ENCODE assay signal across 18 cellular contexts in the genomic region with DNA sequence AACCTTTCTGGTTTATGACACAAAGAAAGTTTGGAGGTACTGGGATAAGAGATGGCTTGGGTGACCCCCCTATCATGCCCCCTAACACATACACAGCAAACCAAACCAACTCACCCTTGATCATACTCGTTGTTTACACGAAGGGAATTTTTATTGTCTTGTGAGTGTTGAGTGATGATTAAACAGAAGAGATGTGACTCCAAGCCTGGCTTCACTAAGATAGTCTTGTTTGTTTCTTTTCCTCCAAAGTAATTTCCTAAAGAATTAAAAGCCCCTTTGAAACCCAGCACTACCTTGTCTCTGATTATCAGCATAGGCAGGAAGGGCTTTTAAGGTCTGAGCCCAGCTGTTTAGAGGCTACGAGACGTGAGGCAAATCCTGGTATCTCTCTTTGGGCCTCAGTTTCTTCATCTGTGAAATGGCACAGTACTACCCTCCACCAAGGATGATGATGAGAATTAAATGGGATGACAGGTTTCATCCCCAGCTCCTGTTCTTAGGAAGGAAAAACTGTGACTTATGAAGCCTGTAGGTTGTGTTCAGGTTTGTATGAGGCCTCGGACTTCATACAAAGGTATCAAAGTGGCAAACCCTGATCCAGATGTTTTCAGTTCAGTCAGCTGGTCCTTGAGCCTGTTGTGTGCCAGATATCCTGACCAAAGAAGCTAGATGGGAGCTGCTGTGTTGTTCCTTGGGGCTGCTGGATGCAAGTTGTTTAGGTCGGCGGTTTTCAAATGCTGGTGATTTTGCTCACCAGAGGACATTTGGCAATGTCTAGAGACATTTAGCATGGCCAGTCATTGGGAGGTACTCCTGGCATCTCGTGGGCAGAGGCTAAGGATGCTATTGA. TPM values are rescaled to one million over a fixed set of nuclear protein-coding genes. Genes with fewer than 3 reads are reported as not detected.
DNase-seq lines count a peak whose midpoint lies in the region; ATAC-seq and TF ChIP-seq lines count a peak whose summit lies in the region.
"Had no signal": no experiment of that assay in that cellular context is flagged by ENCODE, and none has a peak within 500 bp of the region (broad histone marks: within the 10 kb centered on the region; RNA-seq: fewer than 3 reads in every experiment).

No MANE protein-coding gene starts in this region.

- H3K4me1 ChIP-seq in Panc1 (ENCODE audit: control insufficient read depth, insufficient read depth, low read length): peaks cover 77% of the 10 kb centered on the region
- peaks cover 22 to 31% of the 10 kb centered on the region in 2 donors for H3K4me1 ChIP-seq in gastrocnemius medialis

- H3K4me3 ChIP-seq in Panc1 (ENCODE audit: low read depth in 2 of 2, low read length in 2 of 2) (no peak overlapping the region), fibroblast of villous mesenchyme (ENCODE audit: low read depth, low read length) (no peak overlapping the region), gastrocnemius medialis (no peak overlapping the region)
- H3K4me3 ChIP-seq: upper lobe of right lung had no signal

- peaks cover 15% of the 10 kb centered on the region for H3K36me3 Mint-ChIP-seq in Calu3 (ENCODE audit: insufficient read depth, unreplicated experiment)
- H3K36me3 Mint-ChIP-seq: activated naive CD4-positive, alpha-beta T cell treated with anti-CD3 and anti-CD28 coated beads, Interleukin-2, amount 50 U/mL, for 24 hours; CD8-positive, alpha-beta T cell; naive B cell had no signal

- no peak for DNase-seq in Calu3
- no peak for DNase-seq in Panc1 (ENCODE audit: low read depth, low spot score)
- peak; percentile 16 for DNase-seq in fibroblast of villous mesenchyme (ENCODE audit: low read depth)
- no peak for DNase-seq in gastrocnemius medialis
- no peak for DNase-seq in DMS 273 (lab: John Stamatoyannopoulos, UW; ENCODE audit: unreplicated experiment)
- DNase-seq: activated T-cell treated with anti-CD3 and anti-CD28 coated beads, Interleukin-2, amount 50 U/mL, for 24 hours; CD8-positive, alpha-beta T cell; Kasumi-1; naive B cell; NCI-H1105 treated with DMSO at 0.1 percent for 48 hours; NCI-H524 treated with DMSO at 0.1 percent for 48 hours; SHP77 treated with DMSO at 0.1 percent for 48 hours; upper lobe of right lung had no signal

- no peaks in the 10 kb centered on the region for H3K27me3 Mint-ChIP-seq in Calu3 (ENCODE audit: unreplicated experiment)

- H3K9me3 ChIP-seq in Panc1 (ENCODE audit: control insufficient read depth, insufficient read depth, low read depth, low read length): no peaks in the 10 kb centered on the region
- no peaks in the 10 kb centered on the region for H3K9me3 ChIP-seq in gastrocnemius medialis
- H3K9me3 ChIP-seq: upper lobe of right lung had no signal

- peak overlapping the region; percentile 60 for H3K27ac Mint-ChIP-seq in Calu3 (ENCODE audit: unreplicated experiment)
- H3K27ac Mint-ChIP-seq: activated naive CD4-positive, alpha-beta T cell treated with anti-CD3 and anti-CD28 coated beads, Interleukin-2, amount 50 U/mL, for 24 hours; activated T-cell treated with anti-CD3 and anti-CD28 coated beads, Interleukin-2, amount 50 U/mL, for 24 hours; CD8-positive, alpha-beta T cell; naive B cell had no signal

- POLR2A ChIA-PET in Panc1 (lab: Charles Lee): interaction anchor here (0.5 to 0.6 kb wide), 2 partner anchors 12 to 25 kb away, joined by 3 to 9 read pairs; no protein-coding TSS in a partner anchor

- no peak for ATAC-seq in Panc1
- ATAC-seq in gastrocnemius medialis: no peak
- no peak for ATAC-seq in HG03039 (IDR thresholded peaks at IDR 0.05; ENCODE audit: unreplicated experiment)
- no peak for ATAC-seq in HG03354 (IDR thresholded peaks at IDR 0.05; ENCODE audit: poor library complexity, severe bottlenecking, unreplicated experiment)
- ATAC-seq in HG02885 (IDR thresholded peaks at IDR 0.05; ENCODE audit: poor library complexity, unreplicated experiment): no peak
- ATAC-seq: CD8-positive, alpha-beta T cell; HCT116 had no signal

- intact Hi-C loops in Calu3 (cut with micrococcal nuclease; ENCODE audit: unreplicated experiment) (no loop called here), Panc1 (cut with micrococcal nuclease; ENCODE audit: unreplicated experiment) (no loop called here), gastrocnemius medialis (cut with DNase I; ENCODE audit: low total_unique reads) (no loop called here)

- H3K4me3 Mint-ChIP-seq in Calu3 (ENCODE audit: low read depth, unreplicated experiment): no peak overlapping the region
- H3K4me3 Mint-ChIP-seq: activated naive CD4-positive, alpha-beta T cell treated with anti-CD3 and anti-CD28 coated beads, Interleukin-2, amount 50 U/mL, for 24 hours; activated T-cell treated with anti-CD3 and anti-CD28 coated beads, Interleukin-2, amount 50 U/mL, for 24 hours; CD8-positive, alpha-beta T cell; naive B cell had no signal

- CTCF ChIA-PET in Calu3 (lab: Charles Lee) (no interaction called here), Panc1 (lab: Charles Lee) (no interaction called here)

- H3K36me3 ChIP-seq in Panc1 (ENCODE audit: control insufficient read depth, insufficient read depth, low read length) (no peaks in the 10 kb centered on the region), gastrocnemius medialis (no peaks in the 10 kb centered on the region)
- H3K36me3 ChIP-seq: upper lobe of right lung had no signal

- H3K4me1 Mint-ChIP-seq in Calu3 (ENCODE audit: low read depth, unreplicated experiment): peaks cover 29% of the 10 kb centered on the region

- TF ChIP-seq POLR2A in gastrocnemius medialis (IDR thresholded peaks at IDR 0.05): no peak

- no peaks in the 10 kb centered on the region for H3K9me3 Mint-ChIP-seq in Calu3 (ENCODE audit: low read depth, unreplicated experiment)
- H3K9me3 Mint-ChIP-seq: activated naive CD4-positive, alpha-beta T cell treated with anti-CD3 and anti-CD28 coated beads, Interleukin-2, amount 50 U/mL, for 24 hours; activated T-cell treated with anti-CD3 and anti-CD28 coated beads, Interleukin-2, amount 50 U/mL, for 24 hours; CD8-positive, alpha-beta T cell; naive B cell had no signal

- TF ChIP-seq CTCF in Calu3 (IDR thresholded peaks at IDR 0.05; ENCODE audit: unreplicated experiment) (no peak), Panc1 (IDR thresholded peaks at IDR 0.05) (no peak), fibroblast of villous mesenchyme (IDR thresholded peaks at IDR 0.05; ENCODE audit: insufficient read depth, low read depth, low read length) (no peak), gastrocnemius medialis (IDR thresholded peaks at IDR 0.05 in 4 of 5, conservative IDR thresholded peaks at IDR 0.05 in 1 of 5) (no peak)

- H3K27me3 ChIP-seq in Panc1 (ENCODE audit: control insufficient read depth, insufficient read depth, low read length): no peaks in the 10 kb centered on the region
- H3K27me3 ChIP-seq in gastrocnemius medialis: no peaks in the 10 kb centered on the region
- H3K27me3 ChIP-seq: upper lobe of right lung had no signal

- BruUV-seq in Calu3 (replicated peaks; lab: Mats Ljungman, UMichigan) (no TSS peak), Panc1 (replicated peaks; lab: Mats Ljungman, UMichigan) (no TSS peak)

- in situ Hi-C loops in Panc1 (cut with HindIII; ENCODE audit: low pct_unique_long_range_greater_than_20kb, low sequenced_read_pairs) (no loop called here), gastrocnemius medialis (cut with MboI; ENCODE audit: low sequenced_read_pairs in 4 of 4) (no loop called here)

- H3K27ac ChIP-seq in Panc1 (ENCODE audit: low read length) (peak overlapping the region; percentile 55), gastrocnemius medialis (peak overlapping the region in 3 of 4 donors; percentile 41 to 46 (median 42))
- H3K27ac ChIP-seq: upper lobe of right lung had no signal

RNA-seq across cellular contexts. Expression of gene TCF7L2, which starts 51.8 kb away (rescaled TPM):
- total RNA-seq in Calu3 (2022) (36.6 and 43.0 TPM in 2 replicates), Panc1 (2021; ENCODE audit: unreplicated experiment) (45.2 TPM), fibroblast of villous mesenchyme (7.1 and 12.5 TPM in 2 replicates), gastrocnemius medialis (1 to 10 TPM; 4.6 to 5.1 (median 5.0) TPM)
- polyA plus RNA-seq in Panc1 (2012; ENCODE audit: insufficient read length): 78.7 TPM
